ENCODE assay signal across 16 cellular contexts in the genomic region with DNA sequence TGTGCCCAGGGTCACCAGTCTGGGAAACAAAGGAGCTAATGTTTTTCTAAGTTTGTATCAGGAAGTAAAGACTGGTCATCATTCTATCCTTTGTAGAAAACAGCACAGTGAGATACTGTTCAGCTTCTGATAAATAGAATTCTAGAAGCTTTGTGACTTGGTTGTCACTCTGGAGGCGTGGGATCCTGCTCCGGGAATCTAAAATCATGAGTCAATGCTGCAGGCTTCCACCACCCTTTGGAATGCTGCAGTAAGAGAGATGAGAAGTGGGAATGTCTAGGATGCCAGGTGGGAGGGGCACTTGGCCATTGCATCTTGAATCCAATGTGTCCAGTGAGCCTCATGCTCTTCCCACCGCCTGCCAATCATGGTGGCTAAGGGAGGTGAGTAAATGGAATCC. TPM values are rescaled to one million over a fixed set of nuclear protein-coding genes. Genes with fewer than 3 reads are reported as not detected.
DNase-seq lines count a peak whose midpoint lies in the region; ATAC-seq lines count a peak whose summit lies in the region.
"Had no signal": no experiment of that assay in that cellular context is flagged by ENCODE, and none has a peak within 500 bp of the region (broad histone marks: within the 10 kb centered on the region; RNA-seq: fewer than 3 reads in every experiment).

No MANE protein-coding gene starts in this region.

- H3K27ac Mint-ChIP-seq in activated naive CD4-positive, alpha-beta T cell treated with anti-CD3 and anti-CD28 coated beads for 36 hours: no peak overlapping the region
- H3K27ac Mint-ChIP-seq: IgD-negative memory B cell had no signal

- intact Hi-C loops in head of caudate nucleus (cut with DNase I): no loop called here
- intact Hi-C loops in activated naive CD4-positive, alpha-beta T cell treated with anti-CD3 and anti-CD28 coated beads for 36 hours (cut with micrococcal nuclease): no loop called here

- DNase-seq in COLO829 (ENCODE audit: low spot score): peak; percentile 90
- peak; percentile 99 for DNase-seq in SK-MEL-5 (ENCODE audit: low read depth, low spot score)
- peak in 34 of 42 donors; percentile 4 to 72 (median 38) for DNase-seq in head of caudate nucleus
- DNase-seq in pons (ENCODE audit: low spot score): peak; percentile 28
- no peak for DNase-seq in activated naive CD4-positive, alpha-beta T cell treated with anti-CD3 and anti-CD28 coated beads for 36 hours
- DNase-seq: 8988T, GOT3, HCEC 1CT, MM.1S, NCI-H2029, NCI-H526 treated with DMSO at 0.1 percent for 48 hours, SHP77 treated with DMSO at 0.1 percent for 48 hours had no signal

- CTCF ChIA-PET in activated naive CD4-positive, alpha-beta T cell treated with anti-CD3 and anti-CD28 coated beads for 36 hours (lab: Charles Lee): no interaction called here

- ATAC-seq in GM18511 (IDR thresholded peaks at IDR 0.05; ENCODE audit: unreplicated experiment) (no peak), HG02610 (IDR thresholded peaks at IDR 0.05; ENCODE audit: unreplicated experiment) (no peak)

- H3K4me1 Mint-ChIP-seq in activated naive CD4-positive, alpha-beta T cell treated with anti-CD3 and anti-CD28 coated beads for 36 hours (ENCODE audit: low read depth): no peaks in the 10 kb centered on the region
- H3K4me1 Mint-ChIP-seq: IgD-negative memory B cell had no signal

- H3K36me3 Mint-ChIP-seq in activated naive CD4-positive, alpha-beta T cell treated with anti-CD3 and anti-CD28 coated beads for 36 hours (ENCODE audit: low read depth): no peaks in the 10 kb centered on the region
- H3K36me3 Mint-ChIP-seq: IgD-negative memory B cell had no signal

- H3K9me3 Mint-ChIP-seq in activated naive CD4-positive, alpha-beta T cell treated with anti-CD3 and anti-CD28 coated beads for 36 hours: peaks cover 3% of the 10 kb centered on the region

- H3K27me3 Mint-ChIP-seq in activated naive CD4-positive, alpha-beta T cell treated with anti-CD3 and anti-CD28 coated beads for 36 hours (ENCODE audit: low read depth): peaks cover 14% of the 10 kb centered on the region

- no peak overlapping the region for H3K4me3 Mint-ChIP-seq in activated naive CD4-positive, alpha-beta T cell treated with anti-CD3 and anti-CD28 coated beads for 36 hours
- H3K4me3 Mint-ChIP-seq: IgD-negative memory B cell had no signal

- in situ Hi-C loops in SK-MEL-5 (cut with HindIII; ENCODE audit: low pct_unique_long_range_greater_than_20kb, low sequenced_read_pairs): no loop called here

RNA-seq across cellular contexts. Expression of gene SAMMSON, which starts 40.9 kb away (rescaled TPM):
- 26.3 and 26.5 TPM in 2 replicates for total RNA-seq in SK-MEL-5 (2014; rRNA removed; shearing (Covaris generic))
- polyA plus RNA-seq in SK-MEL-5 (2015; cell fraction: cytosol; rRNA removed): 13.1 and 13.8 TPM in 2 replicates
- 55.4 and 56.7 TPM in 2 replicates for polyA plus RNA-seq in SK-MEL-5 (2015; cell fraction: nucleus; rRNA removed)
- not detected for total RNA-seq in activated naive CD4-positive, alpha-beta T cell treated with anti-CD3 and anti-CD28 coated beads for 36 hours
- polyA plus RNA-seq: BJ, IgD-negative memory B cell had no signal

Comparison
In these comparisons a context has a peak if more than half of its experiments do, and no peak if none do; other contexts are left out.
1. RNA of gene SAMMSON, which starts 40.9 kb away (total RNA-seq): 26.3 to 26.5 TPM in SK-MEL-5; not detected in activated naive CD4-positive, alpha-beta T cell treated with anti-CD3 and anti-CD28 coated beads for 36 hours; every median in the first group is over 10 times any median in the second.